In the genomic region with DNA sequence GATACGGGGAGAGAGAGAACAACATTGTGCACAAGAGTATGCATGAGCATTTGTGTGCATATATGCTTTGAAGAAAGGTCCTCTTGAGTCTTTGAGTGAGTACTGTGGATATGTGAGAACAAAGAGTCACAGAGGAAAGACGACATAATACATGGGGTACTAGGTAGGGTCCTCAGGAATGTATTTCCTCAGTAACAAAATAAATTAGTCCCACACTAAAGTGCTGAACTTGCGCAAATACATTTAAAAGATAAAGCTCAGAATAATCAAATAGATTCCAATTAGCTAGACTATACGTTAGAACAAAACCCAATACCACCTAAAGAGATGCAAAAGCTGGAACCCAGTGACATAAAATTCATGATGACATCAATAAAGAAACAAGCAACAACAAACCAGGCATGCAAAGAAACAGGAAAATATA, we compare ENCODE assay signal across 17 cellular contexts.
DNase-seq lines count a peak whose midpoint lies in the region; ATAC-seq and TF ChIP-seq lines count a peak whose summit lies in the region.
"Had no signal": no experiment of that assay in that cellular context is flagged by ENCODE, and none has a peak within 500 bp of the region (broad histone marks: within the 10 kb centered on the region; RNA-seq: fewer than 3 reads in every experiment).

No MANE protein-coding gene starts in this region.

- H3K4me1 Mint-ChIP-seq in activated naive CD4-positive, alpha-beta T cell treated with anti-CD3 and anti-CD28 coated beads, Interleukin-2, amount 50 U/mL, for 24 hours = peaks cover 69% of the 10 kb centered on the region
- H3K4me1 Mint-ChIP-seq in activated naive CD4-positive, alpha-beta T cell treated with anti-CD3 and anti-CD28 coated beads for 36 hours (ENCODE audit: low read depth) = peaks cover 67% of the 10 kb centered on the region
- H3K4me1 Mint-ChIP-seq in T-cell (peaks cover 55 to 60% (median 55%) of the 10 kb centered on the region in 3 donors), neural progenitor cell (peaks cover 10% of the 10 kb centered on the region)

- intact Hi-C loops in activated naive CD4-positive, alpha-beta T cell treated with anti-CD3 and anti-CD28 coated beads for 36 hours (cut with micrococcal nuclease) = no loop called here

- no peak for DNase-seq in activated naive CD4-positive, alpha-beta T cell treated with anti-CD3 and anti-CD28 coated beads for 36 hours
- DNase-seq in T-cell (no peak), neural progenitor cell (ENCODE audit: low spot score) (no peak)
- no peak for DNase-seq in stimulated activated CD8-positive, alpha-beta memory T cell treated with anti-CD3 and anti-CD28 coated beads, Interleukin-4, amount 100 ng/mL, for 48 hours
- DNase-seq: 8988T, DMS153, GDM1, GM23248, MV-4-11, NCI-H1694 treated with DMSO at 0.1 percent for 48 hours, Peyer's patch had no signal

- TF ChIP-seq CTCF in neural progenitor cell (IDR thresholded peaks at IDR 0.05) = no peak

- H3K4me1 ChIP-seq in iPS-15b (ENCODE audit: control insufficient read depth, insufficient read depth, low read length) = peaks cover 9% of the 10 kb centered on the region
- peaks cover 6% of the 10 kb centered on the region for H3K4me1 ChIP-seq in neural progenitor cell
- H3K4me1 ChIP-seq: Peyer's patch had no signal

- POLR2A ChIA-PET in T-cell (lab: Charles Lee) = interaction anchor here in 1 of 2 donors (0.6 kb wide), 2 partner anchors 76 to 714 kb away, joined by 3 read pairs; no protein-coding TSS in a partner anchor

- H3K79me2 ChIP-seq in neural progenitor cell (ENCODE audit: low read depth) = peaks cover 4% of the 10 kb centered on the region

- H3K27me3 Mint-ChIP-seq in activated naive CD4-positive, alpha-beta T cell treated with anti-CD3 and anti-CD28 coated beads, Interleukin-2, amount 50 U/mL, for 24 hours = no peaks in the 10 kb centered on the region
- no peaks in the 10 kb centered on the region for H3K27me3 Mint-ChIP-seq in activated naive CD4-positive, alpha-beta T cell treated with anti-CD3 and anti-CD28 coated beads for 36 hours (ENCODE audit: low read depth)
- H3K27me3 Mint-ChIP-seq in T-cell = no peaks in the 10 kb centered on the region
- H3K27me3 Mint-ChIP-seq in neural progenitor cell (ENCODE audit: insufficient read depth, low read depth) = no peaks in the 10 kb centered on the region
- H3K27me3 Mint-ChIP-seq: B cell had no signal

- H3K36me3 Mint-ChIP-seq in activated naive CD4-positive, alpha-beta T cell treated with anti-CD3 and anti-CD28 coated beads, Interleukin-2, amount 50 U/mL, for 24 hours = peaks cover 21% of the 10 kb centered on the region
- peaks cover 17% of the 10 kb centered on the region for H3K36me3 Mint-ChIP-seq in activated naive CD4-positive, alpha-beta T cell treated with anti-CD3 and anti-CD28 coated beads for 36 hours (ENCODE audit: low read depth)
- H3K36me3 Mint-ChIP-seq in T-cell = peaks cover 16% of the 10 kb centered on the region
- H3K36me3 Mint-ChIP-seq in neural progenitor cell = peaks cover 5% of the 10 kb centered on the region

- H3K36me3 ChIP-seq in iPS-15b (ENCODE audit: control insufficient read depth, insufficient read depth, low read length) = no peaks in the 10 kb centered on the region
- no peaks in the 10 kb centered on the region for H3K36me3 ChIP-seq in neural progenitor cell
- H3K36me3 ChIP-seq: Peyer's patch had no signal

- CTCF ChIA-PET in activated naive CD4-positive, alpha-beta T cell treated with anti-CD3 and anti-CD28 coated beads for 36 hours (lab: Charles Lee) = interaction anchor here (0.6 to 1.3 kb wide), 5 partner anchors 26 to 141 kb away, joined by 3 to 5 read pairs (median 4); no protein-coding TSS in a partner anchor
- CTCF ChIA-PET in T-cell (lab: Charles Lee) = no interaction called here

- H3F3A ChIP-seq in neural progenitor cell (ENCODE audit: low read depth) = no peaks in the 10 kb centered on the region

- H3K9me3 ChIP-seq in iPS-15b (ENCODE audit: control insufficient read depth, insufficient read depth, low read length) (no peaks in the 10 kb centered on the region), neural progenitor cell (ENCODE audit: low read depth) (no peaks in the 10 kb centered on the region)
- H3K9me3 ChIP-seq: Peyer's patch had no signal

- H3K4me3 Mint-ChIP-seq in activated naive CD4-positive, alpha-beta T cell treated with anti-CD3 and anti-CD28 coated beads, Interleukin-2, amount 50 U/mL, for 24 hours = no peak overlapping the region
- no peak overlapping the region for H3K4me3 Mint-ChIP-seq in activated naive CD4-positive, alpha-beta T cell treated with anti-CD3 and anti-CD28 coated beads for 36 hours
- no peak overlapping the region for H3K4me3 Mint-ChIP-seq in T-cell
- H3K4me3 Mint-ChIP-seq in neural progenitor cell = no peak overlapping the region
- H3K4me3 Mint-ChIP-seq: B cell had no signal

- no peak overlapping the region for H3K4me3 ChIP-seq in iPS-15b (ENCODE audit: low read depth, low read length)
- no peak overlapping the region for H3K4me3 ChIP-seq in neural progenitor cell
- H3K4me3 ChIP-seq: GM23248, Peyer's patch had no signal

- H3K9me3 Mint-ChIP-seq in activated naive CD4-positive, alpha-beta T cell treated with anti-CD3 and anti-CD28 coated beads, Interleukin-2, amount 50 U/mL, for 24 hours = no peaks in the 10 kb centered on the region
- H3K9me3 Mint-ChIP-seq in activated naive CD4-positive, alpha-beta T cell treated with anti-CD3 and anti-CD28 coated beads for 36 hours = no peaks in the 10 kb centered on the region
- H3K9me3 Mint-ChIP-seq in T-cell (no peaks in the 10 kb centered on the region), neural progenitor cell (no peaks in the 10 kb centered on the region)

- H3K4me2 ChIP-seq in neural progenitor cell = no peak overlapping the region
- H3K4me2 ChIP-seq: KMS-11 had no signal

- H3K27ac ChIP-seq in neural progenitor cell = no peak overlapping the region
- H3K27ac ChIP-seq: GM23248, KMS-11, Peyer's patch had no signal

- H3K27ac Mint-ChIP-seq in activated naive CD4-positive, alpha-beta T cell treated with anti-CD3 and anti-CD28 coated beads, Interleukin-2, amount 50 U/mL, for 24 hours = peak overlapping the region; percentile 25
- no peak overlapping the region for H3K27ac Mint-ChIP-seq in activated naive CD4-positive, alpha-beta T cell treated with anti-CD3 and anti-CD28 coated beads for 36 hours
- peak overlapping the region; percentile 11 to 62 for H3K27ac Mint-ChIP-seq in T-cell
- peak overlapping the region; percentile 4 for H3K27ac Mint-ChIP-seq in neural progenitor cell
- H3K27ac Mint-ChIP-seq: B cell had no signal

- no peaks in the 10 kb centered on the region for H4K20me1 ChIP-seq in neural progenitor cell (ENCODE audit: low read depth)

- no peak overlapping the region for H2AFZ ChIP-seq in neural progenitor cell (replicated peaks)
- H2AFZ ChIP-seq: GM23248 had no signal

- H3K27me3 ChIP-seq in iPS-15b (ENCODE audit: control insufficient read depth, insufficient read depth, low read length) (no peaks in the 10 kb centered on the region), neural progenitor cell (no peaks in the 10 kb centered on the region)
- H3K27me3 ChIP-seq: Peyer's patch had no signal

- H3K9ac ChIP-seq in iPS-15b (ENCODE audit: low read depth, low read length) = peak overlapping the region; percentile 13
- no peak overlapping the region for H3K9ac ChIP-seq in neural progenitor cell
- H3K9ac ChIP-seq: GM23248, KMS-11 had no signal

- ATAC-seq in T-cell (replicated peaks in 1 of 4) (peak in 1 of 4 experiments; percentile 24), HG03571 (IDR thresholded peaks at IDR 0.05; ENCODE audit: unreplicated experiment) (no peak), GM21786 (IDR thresholded peaks at IDR 0.05; ENCODE audit: unreplicated experiment) (no peak)
